Comparison of ENCODE assay signal across 23 cellular contexts in the genomic region with DNA sequence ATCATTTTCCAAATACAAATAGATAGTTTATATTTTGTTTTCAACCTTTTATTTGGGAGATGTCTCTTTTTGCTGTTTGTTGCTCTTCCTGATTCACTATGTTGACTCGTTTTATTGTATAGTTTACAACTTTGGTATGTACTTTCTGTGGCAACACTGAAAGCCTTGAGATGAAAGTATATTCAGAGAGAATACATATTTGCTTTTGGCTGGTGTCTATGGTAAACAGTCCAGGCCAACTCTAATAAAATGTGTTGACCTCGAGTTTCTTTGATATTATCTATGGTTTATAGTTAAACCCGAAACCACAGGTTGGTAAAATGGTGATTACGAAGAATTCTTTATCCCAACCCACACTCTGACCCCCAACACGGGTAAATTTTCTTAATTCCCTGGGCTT.
"Had no signal": no experiment of that assay in that cellular context is flagged by ENCODE, and none has a peak within 500 bp of the region (broad histone marks: within the 10 kb centered on the region; RNA-seq: fewer than 3 reads in every experiment).

No MANE protein-coding gene starts in this region.

- H3K36me3 ChIP-seq: gastrocnemius medialis, spleen, tibial artery, upper lobe of left lung, uterus had no signal

- DNase-seq: dorsolateral prefrontal cortex; effector CD4-positive, alpha-beta T cell; foreskin fibroblast; gastrocnemius medialis; head of caudate nucleus; mesendoderm; midbrain; naive thymus-derived CD8-positive, alpha-beta T cell; nephron progenitor cell; nucleus accumbens; psoas muscle; right cardiac atrium; spleen; stimulated activated CD4-positive, alpha-beta T cell treated with anti-CD3 and anti-CD28 coated beads, Interleukin-4, amount 100 ng/mL, for 4 hours; stimulated activated naive CD8-positive, alpha-beta T cell treated with anti-CD3 and anti-CD28 coated beads, Interleukin-15, Interleukin-2, amounts not matched to agents 100 U/mL and 50 U/mL, for 24 hours; substantia nigra; testis; tibial artery; upper lobe of left lung; uterus had no signal

- H3K9me3 ChIP-seq: gastrocnemius medialis, psoas muscle, testis, tibial artery, upper lobe of left lung, uterus had no signal

- ATAC-seq: gastrocnemius medialis; left lobe of liver; naive thymus-derived CD8-positive, alpha-beta T cell; psoas muscle; right cardiac atrium; stimulated activated memory B cell treated with anti-CD40 and anti-IgM and Interleukin-4, amounts not matched to agents 10 μg/mL and 1 μg/mL and 100 μg/mL, for 72 hours; stimulated activated naive CD8-positive, alpha-beta T cell treated with anti-CD3 and anti-CD28 coated beads, Interleukin-15, Interleukin-2, amounts not matched to agents 100 U/mL and 50 U/mL, for 24 hours had no signal

- H3K4me3 ChIP-seq: dorsolateral prefrontal cortex, gastrocnemius medialis, psoas muscle, skin epidermis, spleen, testis, tibial artery, upper lobe of left lung, uterus had no signal

- H3K27me3 ChIP-seq: dorsolateral prefrontal cortex, gastrocnemius medialis, spleen, testis, tibial artery, upper lobe of left lung, uterus had no signal

- H3K4me1 ChIP-seq: gastrocnemius medialis, psoas muscle, spleen, testis, tibial artery, upper lobe of left lung, uterus had no signal

- H3K27ac ChIP-seq: dorsolateral prefrontal cortex, gastrocnemius medialis, psoas muscle, skin epidermis, spleen, testis, tibial artery, upper lobe of left lung, uterus had no signal
